Comparison of ENCODE assay signal across 8 cellular contexts in genomic region chr16:75265911-75266701, GRCh38. TPM values are rescaled to one million over a fixed set of nuclear protein-coding genes. Genes with fewer than 3 reads are reported as not detected.
DNase-seq lines count a peak whose midpoint lies in the region; ATAC-seq and TF ChIP-seq lines count a peak whose summit lies in the region.

No MANE protein-coding gene starts in this region.

- DNase-seq in CD8-positive, alpha-beta T cell: no peak
- DNase-seq in OCI-LY7 (ENCODE audit: low spot score) (peak; percentile 53), cerebellum (ENCODE audit: low spot score) (peak; percentile 94), kidney glomerular epithelial cell (lab: John Stamatoyannopoulos, UW) (peak; percentile 43)
- no peak for DNase-seq in stimulated activated effector memory CD8-positive, alpha-beta T cell treated with anti-CD3 and anti-CD28 coated beads, Interleukin-12 subunit alpha, Interleukin-12 subunit beta, amount 100 ng/mL, for 72 hours (ENCODE audit: low spot score in 2 of 2)

- H3K27ac Mint-ChIP-seq in CD8-positive, alpha-beta T cell: no peak overlapping the region
- no peak overlapping the region for H3K27ac Mint-ChIP-seq in stimulated activated effector memory CD8-positive, alpha-beta T cell treated with anti-CD3 and anti-CD28 coated beads, Interleukin-12 subunit alpha, Interleukin-12 subunit beta, amount 100 ng/mL, for 72 hours

- no peaks in the 10 kb centered on the region for H4K20me1 ChIP-seq in OCI-LY7 (ENCODE audit: insufficient read depth, low read length)

- H3K9me3 ChIP-seq in CD8-positive, alpha-beta T cell (ENCODE audit: low read length): no peaks in the 10 kb centered on the region
- H3K9me3 ChIP-seq in OCI-LY7 (ENCODE audit: low read length): no peaks in the 10 kb centered on the region

- H2AFZ ChIP-seq in OCI-LY7 (ENCODE audit: low read length): peak overlapping the region; percentile 65

- peak overlapping the region; percentile 81 for H3K4me3 Mint-ChIP-seq in CD8-positive, alpha-beta T cell
- H3K4me3 Mint-ChIP-seq in stimulated activated effector memory CD8-positive, alpha-beta T cell treated with anti-CD3 and anti-CD28 coated beads, Interleukin-12 subunit alpha, Interleukin-12 subunit beta, amount 100 ng/mL, for 72 hours: peak overlapping the region; percentile 60

- BruUV-seq in OCI-LY7 (replicated peaks; lab: Mats Ljungman, UMichigan): no TSS peak

- H3K9me3 Mint-ChIP-seq in CD8-positive, alpha-beta T cell: no peaks in the 10 kb centered on the region
- no peaks in the 10 kb centered on the region for H3K9me3 Mint-ChIP-seq in stimulated activated effector memory CD8-positive, alpha-beta T cell treated with anti-CD3 and anti-CD28 coated beads, Interleukin-12 subunit alpha, Interleukin-12 subunit beta, amount 100 ng/mL, for 72 hours

- CTCF ChIA-PET in CD8-positive, alpha-beta T cell (lab: Charles Lee): no interaction called here
- CTCF ChIA-PET in OCI-LY7 (lab: Charles Lee; ENCODE audit: unreplicated experiment): interaction anchor here (0.6 to 0.9 kb wide), 2 partner anchors 16 to 83 kb away, joined by 3 to 4 read pairs; no protein-coding TSS in a partner anchor

- H3K4me1 Mint-ChIP-seq in CD8-positive, alpha-beta T cell (ENCODE audit: low read depth): peaks cover 10% of the 10 kb centered on the region
- peaks cover 14% of the 10 kb centered on the region for H3K4me1 Mint-ChIP-seq in stimulated activated effector memory CD8-positive, alpha-beta T cell treated with anti-CD3 and anti-CD28 coated beads, Interleukin-12 subunit alpha, Interleukin-12 subunit beta, amount 100 ng/mL, for 72 hours

- H3K4me1 ChIP-seq in CD8-positive, alpha-beta T cell (ENCODE audit: insufficient read depth, low read length): peaks cover 6% of the 10 kb centered on the region
- H3K4me1 ChIP-seq in OCI-LY7 (ENCODE audit: insufficient read depth, low read length, poor library complexity, severe bottlenecking): no peaks in the 10 kb centered on the region

- peaks cover 6% of the 10 kb centered on the region for H3K27me3 ChIP-seq in CD8-positive, alpha-beta T cell (ENCODE audit: insufficient read depth, low read length)

- H3K27ac ChIP-seq in CD8-positive, alpha-beta T cell (ENCODE audit: low read depth, low read length): no peak overlapping the region
- H3K27ac ChIP-seq in OCI-LY7 (ENCODE audit: low read depth, low read length, poor library complexity, severe bottlenecking): no peak overlapping the region

- no peaks in the 10 kb centered on the region for H3K79me2 ChIP-seq in OCI-LY7 (ENCODE audit: insufficient read depth, low read depth, low read length)

- H3K36me3 Mint-ChIP-seq in CD8-positive, alpha-beta T cell: no peaks in the 10 kb centered on the region
- no peaks in the 10 kb centered on the region for H3K36me3 Mint-ChIP-seq in stimulated activated effector memory CD8-positive, alpha-beta T cell treated with anti-CD3 and anti-CD28 coated beads, Interleukin-12 subunit alpha, Interleukin-12 subunit beta, amount 100 ng/mL, for 72 hours

- H3K36me3 ChIP-seq in CD8-positive, alpha-beta T cell (ENCODE audit: insufficient read depth, low read length): no peaks in the 10 kb centered on the region
- no peaks in the 10 kb centered on the region for H3K36me3 ChIP-seq in OCI-LY7 (ENCODE audit: insufficient read depth, low read length)

- peak overlapping the region; percentile 27 for H3K4me3 ChIP-seq in CD8-positive, alpha-beta T cell (ENCODE audit: low read depth, low read length)
- H3K4me3 ChIP-seq in OCI-LY7 (ENCODE audit: low read depth, low read length, poor library complexity, severe bottlenecking): peak overlapping the region; percentile 74

- H3K9me2 ChIP-seq in OCI-LY7 (ENCODE audit: insufficient read depth, low read length): no peaks in the 10 kb centered on the region

- H3K27me3 Mint-ChIP-seq in CD8-positive, alpha-beta T cell (ENCODE audit: low read depth): peaks cover 42% of the 10 kb centered on the region

- ATAC-seq in CD8-positive, alpha-beta T cell: no peak
- ATAC-seq in GM18870 (IDR thresholded peaks at IDR 0.05; ENCODE audit: unreplicated experiment) (peak; percentile 49), HG03025 (IDR thresholded peaks at IDR 0.05; ENCODE audit: low FRiP score, unreplicated experiment) (peak; percentile 68), HG03378 (IDR thresholded peaks at IDR 0.05; ENCODE audit: unreplicated experiment) (no peak)
- no peak for ATAC-seq in stimulated activated effector memory CD8-positive, alpha-beta T cell treated with anti-CD3 and anti-CD28 coated beads, Interleukin-12 subunit alpha, Interleukin-12 subunit beta, amount 100 ng/mL, for 72 hours

- intact Hi-C loops in CD8-positive, alpha-beta T cell (cut with DNase I, micrococcal nuclease): no loop called here
- intact Hi-C loops in OCI-LY7 (cut with micrococcal nuclease; ENCODE audit: unreplicated experiment): no loop called here

- TF ChIP-seq CTCF in CD8-positive, alpha-beta T cell (IDR thresholded peaks at IDR 0.05): no peak
- TF ChIP-seq CTCF in OCI-LY7 (conservative IDR thresholded peaks at IDR 0.05; ENCODE audit: low read length): no peak

- POLR2A ChIA-PET in CD8-positive, alpha-beta T cell (lab: Charles Lee): interaction anchor here (0.5 kb wide), 1 partner anchor 200 kb away, joined by 4 read pairs; no protein-coding TSS in a partner anchor
- POLR2A ChIA-PET in OCI-LY7 (lab: Charles Lee): interaction anchor here (0.5 to 1.1 kb wide), 4 partner anchors 12 to 114 kb away, joined by 3 to 4 read pairs (median 4); no protein-coding TSS in a partner anchor

- peak overlapping the region; percentile 63; the same call in 1 of the 2 replicates for H3K4me2 ChIP-seq in OCI-LY7 (ENCODE audit: low read length)

RNA-seq across cellular contexts. Expression of gene BCAR1, which starts 14.7 kb away (rescaled TPM):
- not detected for total RNA-seq in CD8-positive, alpha-beta T cell
- 10.0 and 11.7 TPM in 2 replicates for total RNA-seq in OCI-LY7 (2014; rRNA removed; shearing (Covaris generic))
- total RNA-seq in OCI-LY7 (2022) (13.9 and 15.1 TPM in 2 replicates), cerebellum (24.5 TPM)

RNA-seq across cellular contexts. Expression of gene CTRB1, which starts 47.3 kb away (rescaled TPM):
- total RNA-seq in CD8-positive, alpha-beta T cell: not detected
- not detected in 2 replicates for total RNA-seq in OCI-LY7 (2014; rRNA removed; shearing (Covaris generic))
- total RNA-seq in OCI-LY7 (2022) (not detected in 2 replicates), cerebellum (not detected)

RNA-seq across cellular contexts. Expression of gene CTRB2, which starts 59.1 kb away (rescaled TPM):
- total RNA-seq in CD8-positive, alpha-beta T cell: not detected
- total RNA-seq in OCI-LY7 (2014; rRNA removed; shearing (Covaris generic)): not detected in 2 replicates
- total RNA-seq in OCI-LY7 (2022) (not detected in 2 replicates), cerebellum (not detected)

Comparison
In these comparisons a context has a peak if more than half of its experiments do, and no peak if none do; other contexts are left out.
1. ATAC-seq: peak in GM18870 (single experiment) and HG03025 (single experiment); none in CD8-positive, alpha-beta T cell (single experiment), stimulated activated effector memory CD8-positive, alpha-beta T cell treated with anti-CD3 and anti-CD28 coated beads, Interleukin-12 subunit alpha, Interleukin-12 subunit beta, amount 100 ng/mL, for 72 hours (single experiment) and HG03378 (single experiment).
2. DNase-seq: peak in OCI-LY7 (single experiment), cerebellum (single experiment) and kidney glomerular epithelial cell (single experiment); none in CD8-positive, alpha-beta T cell (0 of 7) and stimulated activated effector memory CD8-positive, alpha-beta T cell treated with anti-CD3 and anti-CD28 coated beads, Interleukin-12 subunit alpha, Interleukin-12 subunit beta, amount 100 ng/mL, for 72 hours (0 of 2).
3. RNA of gene BCAR1, which starts 14.7 kb away (total RNA-seq): 24.5 TPM in cerebellum (single experiment) and 10.0 to 15.1 TPM in OCI-LY7; not detected in CD8-positive, alpha-beta T cell; every median in the first group is over 10 times any median in the second.